In the genomic region with DNA sequence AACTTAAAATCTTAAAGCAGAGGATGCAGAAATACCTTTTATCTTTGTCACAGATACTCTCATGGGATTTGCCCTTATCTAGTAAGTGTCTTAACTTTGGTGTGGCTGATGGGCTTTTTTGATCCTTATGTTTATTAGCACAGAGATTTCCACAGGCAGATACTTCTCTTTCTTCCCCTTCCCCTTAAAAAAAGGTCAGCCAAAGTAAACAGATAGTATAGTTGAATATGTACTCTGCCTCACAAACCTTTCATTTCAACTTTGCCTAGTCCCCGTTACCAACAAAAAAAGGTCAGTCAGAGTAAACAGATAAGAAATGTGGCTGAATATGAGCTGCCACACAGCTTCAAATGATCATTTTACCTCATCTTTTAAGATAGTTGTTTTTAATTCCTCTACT, we compare ENCODE assay signal across 2 cellular contexts.
A peak's percentile ranks its signal among the peaks of the same experiment; 100 is the strongest.
TF ChIP-seq lines count a peak whose summit lies in the region.

No MANE protein-coding gene starts in this region.

TF ChIP-seq in HepG2, 621 proteins besides CTCF, POLR2A, EP300 and RAD21 (continues in another document):
- TF ChIP-seq CBX1 (IDR thresholded peaks at IDR 0.05; ENCODE audit: low read depth): no peak
- no peak for TF ChIP-seq SAFB2 (CRISPR knock-in tag; IDR thresholded peaks at IDR 0.05; ENCODE audit: borderline replicate concordance, low read depth)
- no peak for TF ChIP-seq MED13 (CRISPR knock-in tag; IDR thresholded peaks at IDR 0.05)
- TF ChIP-seq ZNF792 (CRISPR knock-in tag; IDR thresholded peaks at IDR 0.05): no peak
- no peak for TF ChIP-seq ETV5 (CRISPR knock-in tag; IDR thresholded peaks at IDR 0.05; ENCODE audit: borderline replicate concordance)
- TF ChIP-seq, protein P1, sequence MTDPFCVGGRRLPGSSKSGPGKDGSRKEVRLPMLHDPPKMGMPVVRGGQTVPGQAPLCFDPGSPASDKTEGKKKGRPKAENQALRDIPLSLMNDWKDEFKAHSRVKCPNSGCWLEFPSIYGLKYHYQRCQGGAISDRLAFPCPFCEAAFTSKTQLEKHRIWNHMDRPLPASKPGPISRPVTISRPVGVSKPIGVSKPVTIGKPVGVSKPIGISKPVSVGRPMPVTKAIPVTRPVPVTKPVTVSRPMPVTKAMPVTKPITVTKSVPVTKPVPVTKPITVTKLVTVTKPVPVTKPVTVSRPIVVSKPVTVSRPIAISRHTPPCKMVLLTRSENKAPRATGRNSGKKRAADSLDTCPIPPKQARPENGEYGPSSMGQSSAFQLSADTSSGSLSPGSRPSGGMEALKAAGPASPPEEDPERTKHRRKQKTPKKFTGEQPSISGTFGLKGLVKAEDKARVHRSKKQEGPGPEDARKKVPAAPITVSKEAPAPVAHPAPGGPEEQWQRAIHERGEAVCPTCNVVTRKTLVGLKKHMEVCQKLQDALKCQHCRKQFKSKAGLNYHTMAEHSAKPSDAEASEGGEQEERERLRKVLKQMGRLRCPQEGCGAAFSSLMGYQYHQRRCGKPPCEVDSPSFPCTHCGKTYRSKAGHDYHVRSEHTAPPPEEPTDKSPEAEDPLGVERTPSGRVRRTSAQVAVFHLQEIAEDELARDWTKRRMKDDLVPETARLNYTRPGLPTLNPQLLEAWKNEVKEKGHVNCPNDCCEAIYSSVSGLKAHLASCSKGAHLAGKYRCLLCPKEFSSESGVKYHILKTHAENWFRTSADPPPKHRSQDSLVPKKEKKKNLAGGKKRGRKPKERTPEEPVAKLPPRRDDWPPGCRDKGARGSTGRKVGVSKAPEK (CRISPR knock-in tag; IDR thresholded peaks at IDR 0.05; ENCODE audit: borderline replicate concordance): no peak
- no peak for TF ChIP-seq ZFP36L1 (CRISPR knock-in tag; IDR thresholded peaks at IDR 0.05)
- TF ChIP-seq RBM22 (optimal IDR thresholded peaks at IDR 0.05; ENCODE audit: low read length): no peak
- TF ChIP-seq ZFAT (CRISPR knock-in tag; conservative IDR thresholded peaks at IDR 0.05): no peak
- TF ChIP-seq RAD51 (IDR thresholded peaks at IDR 0.05; ENCODE audit: borderline replicate concordance): no peak
- TF ChIP-seq, protein P2, sequence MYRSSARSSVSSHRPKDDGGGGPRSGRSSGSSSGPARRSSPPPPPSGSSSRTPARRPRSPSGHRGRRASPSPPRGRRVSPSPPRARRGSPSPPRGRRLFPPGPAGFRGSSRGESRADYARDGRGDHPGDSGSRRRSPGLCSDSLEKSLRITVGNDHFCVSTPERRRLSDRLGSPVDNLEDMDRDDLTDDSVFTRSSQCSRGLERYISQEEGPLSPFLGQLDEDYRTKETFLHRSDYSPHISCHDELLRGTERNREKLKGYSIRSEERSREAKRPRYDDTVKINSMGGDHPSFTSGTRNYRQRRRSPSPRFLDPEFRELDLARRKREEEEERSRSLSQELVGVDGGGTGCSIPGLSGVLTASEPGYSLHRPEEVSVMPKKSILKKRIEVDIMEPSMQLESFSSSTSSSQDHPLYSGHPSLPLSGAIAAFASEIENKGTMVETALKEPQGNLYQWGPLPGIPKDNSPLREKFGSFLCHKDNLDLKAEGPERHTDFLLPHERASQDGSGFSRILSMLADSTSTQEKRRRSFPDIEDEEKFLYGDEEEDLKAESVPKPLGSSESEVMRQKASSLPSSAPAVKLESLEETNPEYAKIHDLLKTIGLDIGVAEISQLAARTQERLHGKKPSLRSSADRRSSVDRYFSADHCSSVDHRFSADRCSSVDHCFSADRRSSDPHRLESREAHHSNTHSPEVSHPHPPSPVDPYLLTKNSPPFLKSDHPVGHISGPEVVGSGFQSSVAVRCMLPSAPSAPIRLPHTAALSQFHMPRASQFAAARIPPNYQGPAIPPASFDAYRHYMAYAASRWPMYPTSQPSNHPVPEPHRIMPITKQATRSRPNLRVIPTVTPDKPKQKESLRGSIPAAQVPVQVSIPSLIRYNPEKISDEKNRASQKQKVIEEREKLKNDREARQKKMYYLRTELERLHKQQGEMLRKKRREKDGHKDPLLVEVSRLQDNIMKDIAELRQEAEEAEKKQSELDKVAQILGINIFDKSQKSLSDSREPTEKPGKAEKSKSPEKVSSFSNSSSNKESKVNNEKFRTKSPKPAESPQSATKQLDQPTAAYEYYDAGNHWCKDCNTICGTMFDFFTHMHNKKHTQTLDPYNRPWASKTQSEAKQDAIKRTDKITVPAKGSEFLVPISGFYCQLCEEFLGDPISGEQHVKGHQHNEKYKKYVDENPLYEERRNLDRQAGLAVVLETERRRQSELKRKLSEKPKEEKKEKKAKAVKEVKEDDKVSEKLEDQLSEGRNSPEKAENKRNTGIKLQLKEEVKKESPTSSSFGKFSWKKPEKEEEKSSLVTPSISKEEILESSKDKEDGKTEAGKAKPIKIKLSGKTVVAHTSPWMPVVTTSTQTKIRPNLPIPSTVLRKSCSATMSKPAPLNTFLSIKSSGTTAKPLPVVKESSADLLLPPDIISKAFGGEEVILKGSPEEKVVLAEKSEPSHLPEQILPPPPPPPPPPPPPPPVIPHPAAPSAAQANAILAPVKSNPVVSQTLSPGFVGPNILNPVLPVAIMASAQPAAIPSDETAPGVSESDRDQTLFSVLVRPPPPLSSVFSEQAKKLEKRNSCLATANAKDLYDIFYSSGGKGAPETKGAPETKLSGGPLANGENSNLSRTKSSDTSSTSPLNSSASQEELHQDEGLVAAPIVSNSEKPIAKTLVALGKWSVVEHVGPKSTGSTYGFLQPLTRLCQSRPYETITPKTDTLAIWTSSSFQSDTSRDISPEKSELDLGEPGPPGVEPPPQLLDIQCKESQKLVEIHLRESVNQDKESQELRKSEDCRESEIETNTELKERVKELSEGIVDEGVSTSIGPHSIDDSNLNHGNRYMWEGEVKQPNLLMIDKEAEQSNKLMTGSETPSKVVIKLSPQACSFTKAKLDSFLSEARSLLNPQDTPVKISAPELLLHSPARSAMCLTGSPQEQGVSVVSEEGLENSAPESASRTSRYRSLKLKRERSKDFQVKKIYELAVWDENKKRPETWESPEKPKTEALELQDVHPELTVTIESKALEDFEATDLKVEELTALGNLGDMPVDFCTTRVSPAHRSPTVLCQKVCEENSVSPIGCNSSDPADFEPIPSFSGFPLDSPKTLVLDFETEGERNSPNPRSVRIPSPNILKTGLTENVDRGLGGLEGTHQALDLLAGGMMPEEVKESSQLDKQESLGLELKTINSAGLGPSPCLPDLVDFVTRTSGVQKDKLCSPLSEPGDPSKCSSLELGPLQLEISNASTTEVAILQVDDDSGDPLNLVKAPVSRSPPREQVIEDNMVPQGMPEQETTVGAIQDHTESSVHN (CRISPR knock-in tag; IDR thresholded peaks at IDR 0.05): no peak
- no peak for TF ChIP-seq FIP1L1 (IDR thresholded peaks at IDR 0.05; ENCODE audit: borderline replicate concordance, insufficient read depth, low read depth, low read length)
- no peak for TF ChIP-seq ZNF550 (CRISPR knock-in tag; IDR thresholded peaks at IDR 0.05; ENCODE audit: borderline replicate concordance)
- TF ChIP-seq CENPX (CRISPR knock-in tag; IDR thresholded peaks at IDR 0.05): no peak
- TF ChIP-seq FOXP1 (IDR thresholded peaks at IDR 0.05): no peak
- peak; percentile 64; the same call in 1 of the 2 replicates for TF ChIP-seq FOXP1 (CRISPR knock-in tag; IDR thresholded peaks at IDR 0.05)
- TF ChIP-seq, protein P3, sequence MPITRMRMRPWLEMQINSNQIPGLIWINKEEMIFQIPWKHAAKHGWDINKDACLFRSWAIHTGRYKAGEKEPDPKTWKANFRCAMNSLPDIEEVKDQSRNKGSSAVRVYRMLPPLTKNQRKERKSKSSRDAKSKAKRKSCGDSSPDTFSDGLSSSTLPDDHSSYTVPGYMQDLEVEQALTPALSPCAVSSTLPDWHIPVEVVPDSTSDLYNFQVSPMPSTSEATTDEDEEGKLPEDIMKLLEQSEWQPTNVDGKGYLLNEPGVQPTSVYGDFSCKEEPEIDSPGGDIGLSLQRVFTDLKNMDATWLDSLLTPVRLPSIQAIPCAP (CRISPR knock-in tag; IDR thresholded peaks at IDR 0.05; ENCODE audit: low read depth): no peak

TF ChIP-seq in K562, 482 proteins besides CTCF, POLR2A, EP300 and RAD21 (continues in another document):
- TF ChIP-seq SIN3B (IDR thresholded peaks at IDR 0.05; ENCODE audit: low read depth) (no peak), SRSF1 (IDR thresholded peaks at IDR 0.05; ENCODE audit: low read depth, low read length) (no peak), FOXA3 (CRISPR knock-in tag; conservative IDR thresholded peaks at IDR 0.05 in 1 of 2, IDR thresholded peaks at IDR 0.05 in 1 of 2) (peak in 1 of 2 experiments; percentile 52; a peak in 2 of 4 replicates), KLF16 (IDR thresholded peaks at IDR 0.05) (no peak), FOXJ3 (CRISPR knock-in tag; IDR thresholded peaks at IDR 0.05) (no peak), GABPB1 (CRISPR knock-in tag; IDR thresholded peaks at IDR 0.05) (no peak), ZNF140 (CRISPR knock-in tag; IDR thresholded peaks at IDR 0.05) (no peak), GTF2E2 (tag; IDR thresholded peaks at IDR 0.05) (no peak), ZFP30 (CRISPR knock-in tag; IDR thresholded peaks at IDR 0.05; ENCODE audit: borderline replicate concordance) (no peak), SMARCB1 (IDR thresholded peaks at IDR 0.05; ENCODE audit: insufficient read length, low read depth) (no peak), MBD2 (IDR thresholded peaks at IDR 0.05; ENCODE audit: borderline replicate concordance, low read depth) (no peak), MEF2A (IDR thresholded peaks at IDR 0.05; ENCODE audit: control insufficient read depth, low read depth, low read length) (no peak), BRCA1 (IDR thresholded peaks at IDR 0.05) (no peak), BRCA1 (CRISPR knock-in tag; IDR thresholded peaks at IDR 0.05) (no peak), ZNF507 (tag; conservative IDR thresholded peaks at IDR 0.05) (no peak), ZBTB17 (CRISPR knock-in tag; IDR thresholded peaks at IDR 0.05) (no peak), ZNF253 (CRISPR knock-in tag; conservative IDR thresholded peaks at IDR 0.05) (no peak), HNRNPUL1 (IDR thresholded peaks at IDR 0.05; ENCODE audit: low read length) (no peak), NR1H2 (CRISPR knock-in tag; IDR thresholded peaks at IDR 0.05) (no peak)
- TF ChIP-seq, protein P4, sequence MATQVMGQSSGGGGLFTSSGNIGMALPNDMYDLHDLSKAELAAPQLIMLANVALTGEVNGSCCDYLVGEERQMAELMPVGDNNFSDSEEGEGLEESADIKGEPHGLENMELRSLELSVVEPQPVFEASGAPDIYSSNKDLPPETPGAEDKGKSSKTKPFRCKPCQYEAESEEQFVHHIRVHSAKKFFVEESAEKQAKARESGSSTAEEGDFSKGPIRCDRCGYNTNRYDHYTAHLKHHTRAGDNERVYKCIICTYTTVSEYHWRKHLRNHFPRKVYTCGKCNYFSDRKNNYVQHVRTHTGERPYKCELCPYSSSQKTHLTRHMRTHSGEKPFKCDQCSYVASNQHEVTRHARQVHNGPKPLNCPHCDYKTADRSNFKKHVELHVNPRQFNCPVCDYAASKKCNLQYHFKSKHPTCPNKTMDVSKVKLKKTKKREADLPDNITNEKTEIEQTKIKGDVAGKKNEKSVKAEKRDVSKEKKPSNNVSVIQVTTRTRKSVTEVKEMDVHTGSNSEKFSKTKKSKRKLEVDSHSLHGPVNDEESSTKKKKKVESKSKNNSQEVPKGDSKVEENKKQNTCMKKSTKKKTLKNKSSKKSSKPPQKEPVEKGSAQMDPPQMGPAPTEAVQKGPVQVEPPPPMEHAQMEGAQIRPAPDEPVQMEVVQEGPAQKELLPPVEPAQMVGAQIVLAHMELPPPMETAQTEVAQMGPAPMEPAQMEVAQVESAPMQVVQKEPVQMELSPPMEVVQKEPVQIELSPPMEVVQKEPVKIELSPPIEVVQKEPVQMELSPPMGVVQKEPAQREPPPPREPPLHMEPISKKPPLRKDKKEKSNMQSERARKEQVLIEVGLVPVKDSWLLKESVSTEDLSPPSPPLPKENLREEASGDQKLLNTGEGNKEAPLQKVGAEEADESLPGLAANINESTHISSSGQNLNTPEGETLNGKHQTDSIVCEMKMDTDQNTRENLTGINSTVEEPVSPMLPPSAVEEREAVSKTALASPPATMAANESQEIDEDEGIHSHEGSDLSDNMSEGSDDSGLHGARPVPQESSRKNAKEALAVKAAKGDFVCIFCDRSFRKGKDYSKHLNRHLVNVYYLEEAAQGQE (CRISPR knock-in tag; IDR thresholded peaks at IDR 0.05; ENCODE audit: low read depth): no peak
- TF ChIP-seq, protein P5, sequence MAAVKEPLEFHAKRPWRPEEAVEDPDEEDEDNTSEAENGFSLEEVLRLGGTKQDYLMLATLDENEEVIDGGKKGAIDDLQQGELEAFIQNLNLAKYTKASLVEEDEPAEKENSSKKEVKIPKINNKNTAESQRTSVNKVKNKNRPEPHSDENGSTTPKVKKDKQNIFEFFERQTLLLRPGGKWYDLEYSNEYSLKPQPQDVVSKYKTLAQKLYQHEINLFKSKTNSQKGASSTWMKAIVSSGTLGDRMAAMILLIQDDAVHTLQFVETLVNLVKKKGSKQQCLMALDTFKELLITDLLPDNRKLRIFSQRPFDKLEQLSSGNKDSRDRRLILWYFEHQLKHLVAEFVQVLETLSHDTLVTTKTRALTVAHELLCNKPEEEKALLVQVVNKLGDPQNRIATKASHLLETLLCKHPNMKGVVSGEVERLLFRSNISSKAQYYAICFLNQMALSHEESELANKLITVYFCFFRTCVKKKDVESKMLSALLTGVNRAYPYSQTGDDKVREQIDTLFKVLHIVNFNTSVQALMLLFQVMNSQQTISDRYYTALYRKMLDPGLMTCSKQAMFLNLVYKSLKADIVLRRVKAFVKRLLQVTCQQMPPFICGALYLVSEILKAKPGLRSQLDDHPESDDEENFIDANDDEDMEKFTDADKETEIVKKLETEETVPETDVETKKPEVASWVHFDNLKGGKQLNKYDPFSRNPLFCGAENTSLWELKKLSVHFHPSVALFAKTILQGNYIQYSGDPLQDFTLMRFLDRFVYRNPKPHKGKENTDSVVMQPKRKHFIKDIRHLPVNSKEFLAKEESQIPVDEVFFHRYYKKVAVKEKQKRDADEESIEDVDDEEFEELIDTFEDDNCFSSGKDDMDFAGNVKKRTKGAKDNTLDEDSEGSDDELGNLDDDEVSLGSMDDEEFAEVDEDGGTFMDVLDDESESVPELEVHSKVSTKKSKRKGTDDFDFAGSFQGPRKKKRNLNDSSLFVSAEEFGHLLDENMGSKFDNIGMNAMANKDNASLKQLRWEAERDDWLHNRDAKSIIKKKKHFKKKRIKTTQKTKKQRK (IDR thresholded peaks at IDR 0.05; ENCODE audit: borderline replicate concordance, low read depth, low read length): no peak
- TF ChIP-seq, protein P6, sequence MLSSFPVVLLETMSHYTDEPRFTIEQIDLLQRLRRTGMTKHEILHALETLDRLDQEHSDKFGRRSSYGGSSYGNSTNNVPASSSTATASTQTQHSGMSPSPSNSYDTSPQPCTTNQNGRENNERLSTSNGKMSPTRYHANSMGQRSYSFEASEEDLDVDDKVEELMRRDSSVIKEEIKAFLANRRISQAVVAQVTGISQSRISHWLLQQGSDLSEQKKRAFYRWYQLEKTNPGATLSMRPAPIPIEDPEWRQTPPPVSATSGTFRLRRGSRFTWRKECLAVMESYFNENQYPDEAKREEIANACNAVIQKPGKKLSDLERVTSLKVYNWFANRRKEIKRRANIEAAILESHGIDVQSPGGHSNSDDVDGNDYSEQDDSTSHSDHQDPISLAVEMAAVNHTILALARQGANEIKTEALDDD (IDR thresholded peaks at IDR 0.05): 0 out of 2 replicates have a peak, but pooled peaks have one; percentile 40
- TF ChIP-seq, protein P7, sequence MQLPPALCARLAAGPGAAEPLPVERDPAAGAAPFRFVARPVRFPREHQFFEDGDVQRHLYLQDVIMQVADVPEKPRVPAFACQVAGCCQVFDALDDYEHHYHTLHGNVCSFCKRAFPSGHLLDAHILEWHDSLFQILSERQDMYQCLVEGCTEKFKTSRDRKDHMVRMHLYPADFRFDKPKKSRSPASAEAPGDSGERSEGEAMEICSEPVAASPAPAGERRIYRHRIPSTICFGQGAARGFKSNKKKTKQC (CRISPR knock-in tag; IDR thresholded peaks at IDR 0.05): no peak
- TF ChIP-seq, protein P8, sequence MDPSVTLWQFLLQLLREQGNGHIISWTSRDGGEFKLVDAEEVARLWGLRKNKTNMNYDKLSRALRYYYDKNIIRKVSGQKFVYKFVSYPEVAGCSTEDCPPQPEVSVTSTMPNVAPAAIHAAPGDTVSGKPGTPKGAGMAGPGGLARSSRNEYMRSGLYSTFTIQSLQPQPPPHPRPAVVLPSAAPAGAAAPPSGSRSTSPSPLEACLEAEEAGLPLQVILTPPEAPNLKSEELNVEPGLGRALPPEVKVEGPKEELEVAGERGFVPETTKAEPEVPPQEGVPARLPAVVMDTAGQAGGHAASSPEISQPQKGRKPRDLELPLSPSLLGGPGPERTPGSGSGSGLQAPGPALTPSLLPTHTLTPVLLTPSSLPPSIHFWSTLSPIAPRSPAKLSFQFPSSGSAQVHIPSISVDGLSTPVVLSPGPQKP (CRISPR knock-in tag; IDR thresholded peaks at IDR 0.05): no peak
